11 cellular contexts compared by ENCODE assay signal in genomic region chr22:48943567-48944432, GRCh38.
DNase-seq lines count a peak whose midpoint lies in the region; ATAC-seq and TF ChIP-seq lines count a peak whose summit lies in the region.
"Had no signal": no experiment of that assay in that cellular context is flagged by ENCODE, and none has a peak within 500 bp of the region (broad histone marks: within the 10 kb centered on the region; RNA-seq: fewer than 3 reads in every experiment).

No MANE protein-coding gene starts in this region.

- H3K27me3 ChIP-seq in RWPE2 (ENCODE audit: insufficient read depth, poor library complexity, severe bottlenecking): no peaks in the 10 kb centered on the region
- H3K27me3 ChIP-seq: cardiac muscle cell had no signal

- no peaks in the 10 kb centered on the region for H3K36me3 Mint-ChIP-seq in activated CD4-positive, alpha-beta T cell treated with anti-CD3 and anti-CD28 coated beads for 36 hours (ENCODE audit: low read depth)

- TF ChIP-seq CTCF in RWPE2 (IDR thresholded peaks at IDR 0.05; ENCODE audit: poor library complexity, severe bottlenecking): peak; percentile 31

- H3K36me3 ChIP-seq in RWPE2 (ENCODE audit: low read depth): no peaks in the 10 kb centered on the region
- H3K36me3 ChIP-seq: cardiac muscle cell had no signal

- CTCF ChIA-PET in activated CD4-positive, alpha-beta T cell treated with anti-CD3 and anti-CD28 coated beads for 36 hours (lab: Charles Lee): no interaction called here

- no peaks in the 10 kb centered on the region for H3K9me3 Mint-ChIP-seq in activated CD4-positive, alpha-beta T cell treated with anti-CD3 and anti-CD28 coated beads for 36 hours (ENCODE audit: low read depth)
- H3K9me3 Mint-ChIP-seq: CD4-positive, alpha-beta T cell had no signal

- POLR2A ChIA-PET in activated CD4-positive, alpha-beta T cell treated with anti-CD3 and anti-CD28 coated beads for 36 hours (lab: Charles Lee): no interaction called here

- no peak overlapping the region for H3K27ac ChIP-seq in RWPE2 (ENCODE audit: poor library complexity, severe bottlenecking)
- H3K27ac ChIP-seq: cardiac muscle cell, SK-N-MC had no signal

- H3K27me3 Mint-ChIP-seq in activated CD4-positive, alpha-beta T cell treated with anti-CD3 and anti-CD28 coated beads for 36 hours: peaks cover 4% of the 10 kb centered on the region

- ATAC-seq in activated CD4-positive, alpha-beta T cell treated with anti-CD3 and anti-CD28 coated beads for 36 hours: no peak
- peak; percentile 62 for ATAC-seq in RWPE2 (ENCODE audit: low read depth)
- no peak for ATAC-seq in GM19395 (IDR thresholded peaks at IDR 0.05; ENCODE audit: unreplicated experiment)
- no peak for ATAC-seq in HG03460 (IDR thresholded peaks at IDR 0.05; ENCODE audit: unreplicated experiment)
- no peak for ATAC-seq in HG02642 (IDR thresholded peaks at IDR 0.05; ENCODE audit: poor library complexity, unreplicated experiment)

- peak; percentile 27 for DNase-seq in activated CD4-positive, alpha-beta T cell treated with anti-CD3 and anti-CD28 coated beads for 36 hours
- DNase-seq in activated CD4-positive, alpha-beta T cell treated with anti-CD3 and anti-CD28 coated beads for 4 hours: no peak
- no peak for DNase-seq in RWPE2 (ENCODE audit: low spot score)
- peak; percentile 88 for DNase-seq in iPS-NIHi11 (ENCODE audit: low spot score)
- DNase-seq in superior temporal gyrus (ENCODE audit: extremely low spot score): peak; percentile 70

- no peak overlapping the region for H3K4me3 ChIP-seq in RWPE2 (ENCODE audit: severe bottlenecking)
- H3K4me3 ChIP-seq: cardiac muscle cell, SK-N-MC had no signal

- no peak overlapping the region for H3K4me3 Mint-ChIP-seq in activated CD4-positive, alpha-beta T cell treated with anti-CD3 and anti-CD28 coated beads for 36 hours
- H3K4me3 Mint-ChIP-seq: CD4-positive, alpha-beta T cell had no signal

- no peaks in the 10 kb centered on the region for H3K4me1 Mint-ChIP-seq in activated CD4-positive, alpha-beta T cell treated with anti-CD3 and anti-CD28 coated beads for 36 hours

- no peak overlapping the region for H3K27ac Mint-ChIP-seq in activated CD4-positive, alpha-beta T cell treated with anti-CD3 and anti-CD28 coated beads for 36 hours
- H3K27ac Mint-ChIP-seq: CD4-positive, alpha-beta T cell had no signal

- no peaks in the 10 kb centered on the region for H3K9me3 ChIP-seq in RWPE2 (ENCODE audit: severe bottlenecking)

- intact Hi-C loops in activated CD4-positive, alpha-beta T cell treated with anti-CD3 and anti-CD28 coated beads for 36 hours (cut with DNase I, micrococcal nuclease): no loop called here

- no peaks in the 10 kb centered on the region for H3K4me1 ChIP-seq in RWPE2 (ENCODE audit: insufficient read depth, poor library complexity, severe bottlenecking)

Comparison
In these comparisons a context has a peak if more than half of its experiments do, and no peak if none do; other contexts are left out.
1. DNase-seq: peak in activated CD4-positive, alpha-beta T cell treated with anti-CD3 and anti-CD28 coated beads for 36 hours (single experiment), iPS-NIHi11 (single experiment) and superior temporal gyrus (single experiment); none in activated CD4-positive, alpha-beta T cell treated with anti-CD3 and anti-CD28 coated beads for 4 hours (0 of 2) and RWPE2 (single experiment).